Comparison of ENCODE assay signal across 17 cellular contexts in the genomic region with DNA sequence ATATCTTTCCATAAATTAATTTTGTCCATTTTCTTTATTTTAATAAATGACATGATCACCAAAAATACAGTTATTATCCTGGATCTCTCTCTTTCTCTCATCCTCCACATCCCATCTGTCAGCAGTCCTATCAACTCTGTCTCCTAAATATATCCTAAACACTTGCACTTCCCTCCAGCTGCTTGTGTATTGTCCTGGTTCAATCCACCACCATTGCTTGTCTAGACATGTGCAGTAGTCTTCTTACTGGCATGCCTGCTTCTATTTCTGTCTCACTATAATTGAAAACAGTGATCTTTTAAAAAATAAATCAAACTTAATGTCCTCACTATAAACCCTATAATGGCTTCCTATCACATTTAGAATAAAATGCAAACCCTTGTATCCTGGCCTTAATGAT.
DNase-seq lines count a peak whose midpoint lies in the region; ATAC-seq, FAIRE-seq and TF ChIP-seq lines count a peak whose summit lies in the region.
"Had no signal": no experiment of that assay in that cellular context is flagged by ENCODE, and none has a peak within 500 bp of the region (broad histone marks: within the 10 kb centered on the region; RNA-seq: fewer than 3 reads in every experiment).

No MANE protein-coding gene starts in this region.

- H3K27me3 ChIP-seq in bronchial epithelial cell (ENCODE audit: control insufficient read depth, insufficient read depth, low read length), result no peaks in the 10 kb centered on the region

- peaks cover 48% of the 10 kb centered on the region for H3K4me1 Mint-ChIP-seq in nephron
- no peaks in the 10 kb centered on the region for H3K4me1 Mint-ChIP-seq in activated T-cell treated with anti-CD3 and anti-CD28 coated beads, Interleukin-2, amount 50 U/mL, for 72 hours (ENCODE audit: low read depth)
- H3K4me1 Mint-ChIP-seq: B cell, T-cell had no signal

- no peak for ATAC-seq in activated T-cell treated with anti-CD3 and anti-CD28 coated beads, Interleukin-2, amount 50 U/mL, for 72 hours (replicated peaks in 1 of 2)
- ATAC-seq in GM19467 (IDR thresholded peaks at IDR 0.05; ENCODE audit: unreplicated experiment), result no peak
- ATAC-seq: SK-N-SH treated with all-trans-retinoic acid at 6 μM for 48 hours, T-cell had no signal

- peak overlapping the region in 1 of 3 experiments; percentile 29 for H3K4me3 Mint-ChIP-seq in nephron
- no peak overlapping the region for H3K4me3 Mint-ChIP-seq in activated T-cell treated with anti-CD3 and anti-CD28 coated beads, Interleukin-2, amount 50 U/mL, for 72 hours
- H3K4me3 Mint-ChIP-seq: B cell, T-cell had no signal

- TF ChIP-seq CTCF in bronchial epithelial cell (IDR thresholded peaks at IDR 0.05; ENCODE audit: insufficient read depth, low read length, severe bottlenecking) (no peak), nephron (IDR thresholded peaks at IDR 0.05; ENCODE audit: unreplicated experiment in 3 of 3) (no peak)

- no peaks in the 10 kb centered on the region for H3K36me3 Mint-ChIP-seq in nephron (ENCODE audit: low read depth)
- no peaks in the 10 kb centered on the region for H3K36me3 Mint-ChIP-seq in activated T-cell treated with anti-CD3 and anti-CD28 coated beads, Interleukin-2, amount 50 U/mL, for 72 hours (ENCODE audit: insufficient read depth in 2 of 2)
- H3K36me3 Mint-ChIP-seq: T-cell had no signal

- no peaks in the 10 kb centered on the region for H3K27me3 Mint-ChIP-seq in nephron (ENCODE audit: low read depth)
- H3K27me3 Mint-ChIP-seq in activated T-cell treated with anti-CD3 and anti-CD28 coated beads, Interleukin-2, amount 50 U/mL, for 72 hours (ENCODE audit: low read depth), result no peaks in the 10 kb centered on the region
- H3K27me3 Mint-ChIP-seq: B cell, T-cell had no signal

- no peak for FAIRE-seq in bronchial epithelial cell (lab: Jason Lieb, UNC)
- FAIRE-seq: GM12891, H54 had no signal

- no peaks in the 10 kb centered on the region for H3K9me3 Mint-ChIP-seq in nephron
- H3K9me3 Mint-ChIP-seq in activated T-cell treated with anti-CD3 and anti-CD28 coated beads, Interleukin-2, amount 50 U/mL, for 72 hours, result peaks cover 0 to 7% of the 10 kb centered on the region in 2 donors

- peak; percentile 25 for DNase-seq in NCI-H146 (lab: John Stamatoyannopoulos, UW)
- DNase-seq in NCI-H146 treated with DMSO at 0.1 percent for 48 hours (lab: John Stamatoyannopoulos, UW; ENCODE audit: unreplicated experiment), result no peak
- peak; percentile 67 for DNase-seq in NCI-H1694 treated with DMSO at 0.1 percent for 48 hours (lab: John Stamatoyannopoulos, UW)
- DNase-seq in bronchial epithelial cell (ENCODE audit: low read depth), result peak; percentile 46
- no peak for DNase-seq in DMS79 treated with DMSO at 0.1 percent for 48 hours (lab: John Stamatoyannopoulos, UW)
- DNase-seq in activated T-cell treated with anti-CD3 and anti-CD28 coated beads, Interleukin-2, amount 50 U/mL, for 72 hours, result no peak
- DNase-seq: 8988T, NCI-H1436 treated with DMSO at 0.1 percent for 48 hours, NCI-H748 treated with DMSO at 0.1 percent for 48 hours, SHP77 treated with DMSO at 0.1 percent for 48 hours, T-cell had no signal

- no peaks in the 10 kb centered on the region for H3K36me3 ChIP-seq in bronchial epithelial cell (ENCODE audit: control insufficient read depth, insufficient read depth, low read length)

- no peak overlapping the region for H3K4me3 ChIP-seq in bronchial epithelial cell (ENCODE audit: low read depth, low read length)

- H3K27ac Mint-ChIP-seq in nephron, result peak overlapping the region in 2 of 3 experiments; percentile 13 to 71
- H3K27ac Mint-ChIP-seq in activated T-cell treated with anti-CD3 and anti-CD28 coated beads, Interleukin-2, amount 50 U/mL, for 72 hours, result no peak overlapping the region
- H3K27ac Mint-ChIP-seq: B cell, T-cell had no signal

Comparison
In these comparisons a context has a peak if more than half of its experiments do, and no peak if none do; other contexts are left out.
1. DNase-seq: peak in NCI-H146 (single experiment), NCI-H1694 treated with DMSO at 0.1 percent for 48 hours (single experiment) and bronchial epithelial cell (single experiment); none in NCI-H146 treated with DMSO at 0.1 percent for 48 hours (single experiment), DMS79 treated with DMSO at 0.1 percent for 48 hours (single experiment) and activated T-cell treated with anti-CD3 and anti-CD28 coated beads, Interleukin-2, amount 50 U/mL, for 72 hours (0 of 2).